1 cellular context compared by ENCODE assay signal in the genomic region with DNA sequence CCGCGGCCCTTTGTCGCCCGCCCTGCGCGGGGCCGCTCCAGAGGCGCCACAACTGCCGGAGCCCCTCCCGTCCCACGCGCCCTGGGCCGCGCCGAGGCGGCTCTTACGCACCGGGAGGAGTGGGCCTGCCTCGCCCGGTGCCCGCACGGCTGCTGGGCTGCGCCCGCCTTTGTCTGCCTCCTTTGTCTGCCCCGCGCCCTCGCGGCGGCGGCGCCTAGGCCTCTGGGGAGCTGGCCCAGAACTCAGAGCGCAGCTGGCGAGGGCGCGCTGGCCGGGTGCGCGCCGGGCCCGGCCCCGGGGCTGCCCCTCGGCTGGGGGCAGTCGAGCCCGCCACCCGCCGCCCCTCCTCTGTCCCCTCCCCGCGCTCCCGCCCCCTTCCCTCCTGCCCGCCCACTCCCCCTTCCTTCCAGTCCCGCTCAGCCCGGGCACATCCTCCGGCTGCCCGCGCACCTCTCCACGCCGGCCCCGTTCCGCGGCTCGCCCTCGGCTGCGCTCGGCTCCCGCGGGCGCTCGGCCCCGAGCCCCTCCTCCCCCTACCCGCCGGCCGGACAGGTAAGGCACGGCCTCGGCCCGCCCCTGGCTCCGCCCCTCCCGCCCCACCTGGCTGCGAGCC.
A peak's percentile ranks its signal among the peaks of the same experiment; 100 is the strongest.
TF ChIP-seq lines count a peak whose summit lies in the region.

Gene DRAXIN, plus strand, starts transcription at position 409 of the 613 bp plus-strand sequence. CDS start 14,549 bp downstream, outside the sequence.

TF ChIP-seq in GM12878, 131 proteins besides CTCF, POLR2A, EP300 and RAD21 (continued from another document):
- TF ChIP-seq PBX3 (IDR thresholded peaks at IDR 0.05; ENCODE audit: insufficient replicate concordance, low read depth, low read length), result no peak
- TF ChIP-seq CEBPZ (IDR thresholded peaks at IDR 0.05; ENCODE audit: low read depth, low read length), result no peak
- no peak for TF ChIP-seq ZNF24 (IDR thresholded peaks at IDR 0.05)
- TF ChIP-seq SUZ12 (IDR thresholded peaks at IDR 0.05; ENCODE audit: unreplicated experiment), result peak; percentile 93
- TF ChIP-seq NRF1 (conservative IDR thresholded peaks at IDR 0.05; ENCODE audit: low read depth, low read length), result no peak
